8 cellular contexts compared by ENCODE assay signal in genomic region chr13:97018029-97018819, GRCh38. TPM values are rescaled to one million over a fixed set of nuclear protein-coding genes. Genes with fewer than 3 reads are reported as not detected.
DNase-seq lines count a peak whose midpoint lies in the region; ATAC-seq and TF ChIP-seq lines count a peak whose summit lies in the region.

No MANE protein-coding gene starts in this region.

- POLR2A ChIA-PET in activated naive CD8-positive, alpha-beta T cell treated with anti-CD3 and anti-CD28 coated beads, Interleukin-2, amount 10 ng/mL, durations not matched to agents 7 days and 5 days (lab: Charles Lee) = no interaction called here

- no peak overlapping the region for H3K4me3 Mint-ChIP-seq in activated naive CD8-positive, alpha-beta T cell treated with anti-CD3 and anti-CD28 coated beads, Interleukin-2, amount 10 ng/mL, durations not matched to agents 7 days and 5 days
- H3K4me3 Mint-ChIP-seq in activated naive CD8-positive, alpha-beta T cell treated with anti-CD3 and anti-CD28 coated beads for 36 hours = no peak overlapping the region
- H3K4me3 Mint-ChIP-seq in effector memory CD8-positive, alpha-beta T cell = no peak overlapping the region
- H3K4me3 Mint-ChIP-seq in memory B cell = no peak overlapping the region

- peaks cover 6% of the 10 kb centered on the region for H3K27me3 ChIP-seq in upper lobe of right lung

- no peak overlapping the region for H3K27ac ChIP-seq in upper lobe of right lung

- no peak overlapping the region for H3K4me3 ChIP-seq in upper lobe of right lung

- H3K36me3 Mint-ChIP-seq in activated naive CD8-positive, alpha-beta T cell treated with anti-CD3 and anti-CD28 coated beads, Interleukin-2, amount 10 ng/mL, durations not matched to agents 7 days and 5 days = no peaks in the 10 kb centered on the region
- no peaks in the 10 kb centered on the region for H3K36me3 Mint-ChIP-seq in activated naive CD8-positive, alpha-beta T cell treated with anti-CD3 and anti-CD28 coated beads for 36 hours
- no peaks in the 10 kb centered on the region for H3K36me3 Mint-ChIP-seq in effector memory CD8-positive, alpha-beta T cell (ENCODE audit: insufficient read depth)
- no peaks in the 10 kb centered on the region for H3K36me3 Mint-ChIP-seq in memory B cell

- H3K27ac Mint-ChIP-seq in activated naive CD8-positive, alpha-beta T cell treated with anti-CD3 and anti-CD28 coated beads, Interleukin-2, amount 10 ng/mL, durations not matched to agents 7 days and 5 days = no peak overlapping the region
- no peak overlapping the region for H3K27ac Mint-ChIP-seq in activated naive CD8-positive, alpha-beta T cell treated with anti-CD3 and anti-CD28 coated beads for 36 hours
- H3K27ac Mint-ChIP-seq in effector memory CD8-positive, alpha-beta T cell = no peak overlapping the region
- no peak overlapping the region for H3K27ac Mint-ChIP-seq in memory B cell

- H3K27me3 Mint-ChIP-seq in activated naive CD8-positive, alpha-beta T cell treated with anti-CD3 and anti-CD28 coated beads, Interleukin-2, amount 10 ng/mL, durations not matched to agents 7 days and 5 days = peaks cover 33% of the 10 kb centered on the region
- H3K27me3 Mint-ChIP-seq in activated naive CD8-positive, alpha-beta T cell treated with anti-CD3 and anti-CD28 coated beads for 36 hours = peaks cover 52% of the 10 kb centered on the region
- peaks cover 55 to 58% of the 10 kb centered on the region in 2 donors for H3K27me3 Mint-ChIP-seq in effector memory CD8-positive, alpha-beta T cell
- peaks cover 14% of the 10 kb centered on the region for H3K27me3 Mint-ChIP-seq in memory B cell

- H3K9me3 ChIP-seq in upper lobe of right lung = no peaks in the 10 kb centered on the region

- peak; percentile 92 for TF ChIP-seq CTCF in upper lobe of right lung (IDR thresholded peaks at IDR 0.05)

- no peaks in the 10 kb centered on the region for H3K4me1 ChIP-seq in upper lobe of right lung

- peaks cover 3% of the 10 kb centered on the region for H3K4me1 Mint-ChIP-seq in activated naive CD8-positive, alpha-beta T cell treated with anti-CD3 and anti-CD28 coated beads, Interleukin-2, amount 10 ng/mL, durations not matched to agents 7 days and 5 days
- peaks cover 5% of the 10 kb centered on the region for H3K4me1 Mint-ChIP-seq in activated naive CD8-positive, alpha-beta T cell treated with anti-CD3 and anti-CD28 coated beads for 36 hours
- peaks cover 3 to 4% of the 10 kb centered on the region in 2 donors for H3K4me1 Mint-ChIP-seq in effector memory CD8-positive, alpha-beta T cell (ENCODE audit: low read depth in 2 of 2)
- H3K4me1 Mint-ChIP-seq in memory B cell = peaks cover 3% of the 10 kb centered on the region

- DNase-seq in activated naive CD8-positive, alpha-beta T cell treated with anti-CD3 and anti-CD28 coated beads, Interleukin-2, amount 10 ng/mL, durations not matched to agents 7 days and 5 days = no peak
- DNase-seq in activated naive CD8-positive, alpha-beta T cell treated with anti-CD3 and anti-CD28 coated beads for 36 hours = no peak
- DNase-seq in H4 (ENCODE audit: low spot score) (peak; percentile 41), LHCN-M2 (ENCODE audit: low read depth) (peak; percentile 56), memory B cell (ENCODE audit: low spot score in 2 of 2) (peak; percentile 15 to 21), upper lobe of right lung (no peak)
- peak; percentile 18 to 35 (median 21) for DNase-seq in effector memory CD8-positive, alpha-beta T cell

- intact Hi-C loops in upper lobe of right lung (cut with DNase I) = no loop called here

- ATAC-seq in activated naive CD8-positive, alpha-beta T cell treated with anti-CD3 and anti-CD28 coated beads, Interleukin-2, amount 10 ng/mL, durations not matched to agents 7 days and 5 days (ENCODE audit: low read depth) = peak; percentile 39
- ATAC-seq in SK-N-SH treated with all-trans-retinoic acid at 6 μM for 48 hours = peak; percentile 95
- peak; percentile 77 for ATAC-seq in effector memory CD8-positive, alpha-beta T cell (replicated peaks)
- ATAC-seq in memory B cell (ENCODE audit: low read depth) = peak; percentile 46
- ATAC-seq in upper lobe of right lung = peak; percentile 87

- H3K36me3 ChIP-seq in upper lobe of right lung = no peaks in the 10 kb centered on the region

- H3K9me3 Mint-ChIP-seq in activated naive CD8-positive, alpha-beta T cell treated with anti-CD3 and anti-CD28 coated beads, Interleukin-2, amount 10 ng/mL, durations not matched to agents 7 days and 5 days = no peaks in the 10 kb centered on the region
- peaks cover 3% of the 10 kb centered on the region for H3K9me3 Mint-ChIP-seq in activated naive CD8-positive, alpha-beta T cell treated with anti-CD3 and anti-CD28 coated beads for 36 hours
- H3K9me3 Mint-ChIP-seq in effector memory CD8-positive, alpha-beta T cell = no peaks in the 10 kb centered on the region
- H3K9me3 Mint-ChIP-seq in memory B cell = peaks cover 6% of the 10 kb centered on the region

TF ChIP-seq in SK-N-SH treated with all-trans-retinoic acid at 6 μM for 48 hours, 23 proteins besides CTCF, POLR2A, EP300 and RAD21 (continues in another document):
- TF ChIP-seq BACH2 (CRISPR knock-in tag; IDR thresholded peaks at IDR 0.05; ENCODE audit: borderline replicate concordance) = no peak
- no peak for TF ChIP-seq ZFP3 (CRISPR knock-in tag; IDR thresholded peaks at IDR 0.05)
- TF ChIP-seq POU6F1 (CRISPR knock-in tag; IDR thresholded peaks at IDR 0.05; ENCODE audit: borderline replicate concordance, low read depth) = no peak
- no peak for TF ChIP-seq ZNF565 (CRISPR knock-in tag; conservative IDR thresholded peaks at IDR 0.05; ENCODE audit: low read depth)
- no peak for TF ChIP-seq TSHZ2 (CRISPR knock-in tag; IDR thresholded peaks at IDR 0.05)
- TF ChIP-seq ESRRG (CRISPR knock-in tag; IDR thresholded peaks at IDR 0.05) = no peak
- TF ChIP-seq SNAI2 (CRISPR knock-in tag; IDR thresholded peaks at IDR 0.05) = no peak
- TF ChIP-seq OSR1 (CRISPR knock-in tag; IDR thresholded peaks at IDR 0.05) = no peak
- TF ChIP-seq ZFP30 (CRISPR knock-in tag; IDR thresholded peaks at IDR 0.05) = no peak
- no peak for TF ChIP-seq TCF4 (CRISPR knock-in tag; IDR thresholded peaks at IDR 0.05; ENCODE audit: borderline replicate concordance)
- TF ChIP-seq PATZ1 (CRISPR knock-in tag; IDR thresholded peaks at IDR 0.05; ENCODE audit: borderline replicate concordance) = no peak
- TF ChIP-seq ZNF8 (CRISPR knock-in tag; IDR thresholded peaks at IDR 0.05) = no peak

RNA-seq across cellular contexts. Expression of gene OXGR1, which starts 23.9 kb away (rescaled TPM):
- total RNA-seq in activated naive CD8-positive, alpha-beta T cell treated with anti-CD3 and anti-CD28 coated beads, Interleukin-2, amount 10 ng/mL, durations not matched to agents 7 days and 5 days = not detected
- not detected for total RNA-seq in activated naive CD8-positive, alpha-beta T cell treated with anti-CD3 and anti-CD28 coated beads for 36 hours
- total RNA-seq in H4 (2014; rRNA removed; shearing (Covaris generic)) = 3.3 and 4.0 TPM in 2 replicates
- 0.29 TPM in 1 of 2 replicates, not detected in the other for total RNA-seq in LHCN-M2 (2014; rRNA removed)
- polyA plus RNA-seq in LHCN-M2 (2012) = not detected
- 0.55 TPM for total RNA-seq in upper lobe of right lung

Comparison
In these comparisons a context has a peak if more than half of its experiments do, and no peak if none do; other contexts are left out.
1. ATAC-seq: peak in every context shown above with its lines; median percentile 95 in SK-N-SH treated with all-trans-retinoic acid at 6 μM for 48 hours; 87 in upper lobe of right lung; 77 in effector memory CD8-positive, alpha-beta T cell; 46 in memory B cell; 39 in activated naive CD8-positive, alpha-beta T cell treated with anti-CD3 and anti-CD28 coated beads, Interleukin-2, amount 10 ng/mL, durations not matched to agents 7 days and 5 days.
2. DNase-seq: peak in H4 (single experiment), LHCN-M2 (single experiment), effector memory CD8-positive, alpha-beta T cell (3 of 3) and memory B cell (2 of 2); none in activated naive CD8-positive, alpha-beta T cell treated with anti-CD3 and anti-CD28 coated beads, Interleukin-2, amount 10 ng/mL, durations not matched to agents 7 days and 5 days (single experiment), activated naive CD8-positive, alpha-beta T cell treated with anti-CD3 and anti-CD28 coated beads for 36 hours (single experiment) and upper lobe of right lung (single experiment).